ENCODE assay signal across 1 cellular context in genomic region chr17:31092475-31093064, GRCh38.
A peak's percentile ranks its signal among the peaks of the same experiment; 100 is the strongest.
TF ChIP-seq lines count a peak whose summit lies in the region.

No MANE protein-coding gene starts in this region.

TF ChIP-seq in HepG2, 621 proteins besides CTCF, POLR2A, EP300 and RAD21:
- 0 out of 2 replicates have a peak, but pooled peaks have one; percentile 27 for TF ChIP-seq ELF3 (CRISPR knock-in tag; IDR thresholded peaks at IDR 0.05)
- TF ChIP-seq RELA (CRISPR knock-in tag; IDR thresholded peaks at IDR 0.05): no peak
- TF ChIP-seq XBP1 (CRISPR knock-in tag; IDR thresholded peaks at IDR 0.05): no peak
